24 cellular contexts compared by ENCODE assay signal in genomic region chr11:2961080-2961479, GRCh38. TPM values are rescaled to one million over a fixed set of nuclear protein-coding genes. Genes with fewer than 3 reads are reported as not detected.
DNase-seq lines count a peak whose midpoint lies in the region; ATAC-seq lines count a peak whose summit lies in the region.
"Had no signal": no experiment of that assay in that cellular context is flagged by ENCODE, and none has a peak within 500 bp of the region (broad histone marks: within the 10 kb centered on the region; RNA-seq: fewer than 3 reads in every experiment).

No MANE protein-coding gene starts in this region.

- peaks cover 29% of the 10 kb centered on the region for H3K4me1 Mint-ChIP-seq in activated naive CD8-positive, alpha-beta T cell (ENCODE audit: low read depth)
- H3K4me1 Mint-ChIP-seq in activated naive CD8-positive, alpha-beta T cell treated with anti-CD3 and anti-CD28 coated beads, Interleukin-2, amount 50 U/mL, for 24 hours, result peaks cover 16% of the 10 kb centered on the region
- H3K4me1 Mint-ChIP-seq in activated T-helper 17 cell treated with anti-CD3 and anti-CD28 coated beads, Interleukin-2, amount 50 U/mL, for 72 hours, result peaks cover 5% of the 10 kb centered on the region
- peaks cover 17% of the 10 kb centered on the region for H3K4me1 Mint-ChIP-seq in stimulated activated effector memory CD8-positive, alpha-beta T cell treated with anti-CD3 and anti-CD28 coated beads, Interleukin-12 subunit alpha, Interleukin-12 subunit beta, amount 100 ng/mL, for 72 hours

- no peak for DNase-seq in activated naive CD8-positive, alpha-beta T cell treated with anti-CD3 and anti-CD28 coated beads, Interleukin-2, amount 50 U/mL, for 24 hours
- peak; percentile 40 for DNase-seq in H7
- DNase-seq in stimulated activated effector memory CD8-positive, alpha-beta T cell treated with anti-CD3 and anti-CD28 coated beads, Interleukin-12 subunit alpha, Interleukin-12 subunit beta, amount 100 ng/mL, for 72 hours (ENCODE audit: low spot score in 2 of 2), result no peak
- DNase-seq in stimulated activated CD4-positive, alpha-beta T cell treated with anti-CD3 and anti-CD28 coated beads, Interleukin-1b, Interleukin-23, amount 100 ng/mL, for 48 hours, result no peak
- DNase-seq: activated CD4-positive, alpha-beta T cell treated with anti-CD3 and anti-CD28 coated beads for 48 hours; effector CD8-positive, alpha-beta T cell; hypothalamus; Karpas-422; lower lobe of right lung; NCI-H1092; NCI-H187 treated with DMSO at 0.1 percent for 48 hours; NCI-H226; NCI-H774; PC-9; SHP77; stimulated activated CD4-positive, alpha-beta T cell treated with anti-CD3 and anti-CD28 coated beads, Interleukin-2, amount 100 ng/mL, for 24 hours; stimulated activated naive B cell treated with anti-CD40 and anti-IgM and Interleukin-4, amounts not matched to agents 10 μg/mL and 1 μg/mL and 100 μg/mL, for 72 hours had no signal

- H3K36me3 ChIP-seq in H7 (replicated peaks; ENCODE audit: control insufficient read depth, insufficient read depth, low read length), result peaks cover 40% of the 10 kb centered on the region

- no peaks in the 10 kb centered on the region for H3K27me3 ChIP-seq in H7 (ENCODE audit: control insufficient read depth, insufficient read depth, low read length)
- H3K27me3 ChIP-seq: esophagus muscularis mucosa had no signal

- H3K36me3 Mint-ChIP-seq in activated naive CD8-positive, alpha-beta T cell, result peaks cover 7% of the 10 kb centered on the region
- peaks cover 78% of the 10 kb centered on the region for H3K36me3 Mint-ChIP-seq in activated naive CD8-positive, alpha-beta T cell treated with anti-CD3 and anti-CD28 coated beads, Interleukin-2, amount 50 U/mL, for 24 hours (ENCODE audit: low read depth)
- peaks cover 100% of the 10 kb centered on the region for H3K36me3 Mint-ChIP-seq in activated T-helper 17 cell treated with anti-CD3 and anti-CD28 coated beads, Interleukin-2, amount 50 U/mL, for 72 hours (ENCODE audit: low read depth)
- H3K36me3 Mint-ChIP-seq in stimulated activated effector memory CD8-positive, alpha-beta T cell treated with anti-CD3 and anti-CD28 coated beads, Interleukin-12 subunit alpha, Interleukin-12 subunit beta, amount 100 ng/mL, for 72 hours, result peaks cover 100% of the 10 kb centered on the region

- H3K4me3 ChIP-seq in H7 (ENCODE audit: insufficient read depth, low read depth, low read length), result no peak overlapping the region
- H3K4me3 ChIP-seq: esophagus muscularis mucosa, lower lobe of right lung, PC-9, skin epidermis, thoracic aorta had no signal

- H3K27ac Mint-ChIP-seq in activated naive CD8-positive, alpha-beta T cell, result peak overlapping the region; percentile 25
- H3K27ac Mint-ChIP-seq in activated naive CD8-positive, alpha-beta T cell treated with anti-CD3 and anti-CD28 coated beads, Interleukin-2, amount 50 U/mL, for 24 hours, result no peak overlapping the region
- H3K27ac Mint-ChIP-seq in activated T-helper 17 cell treated with anti-CD3 and anti-CD28 coated beads, Interleukin-2, amount 50 U/mL, for 72 hours, result peak overlapping the region; percentile 74
- peak overlapping the region; percentile 81 for H3K27ac Mint-ChIP-seq in stimulated activated effector memory CD8-positive, alpha-beta T cell treated with anti-CD3 and anti-CD28 coated beads, Interleukin-12 subunit alpha, Interleukin-12 subunit beta, amount 100 ng/mL, for 72 hours

- H3K27me3 Mint-ChIP-seq in activated naive CD8-positive, alpha-beta T cell, result no peaks in the 10 kb centered on the region
- H3K27me3 Mint-ChIP-seq in activated naive CD8-positive, alpha-beta T cell treated with anti-CD3 and anti-CD28 coated beads, Interleukin-2, amount 50 U/mL, for 24 hours, result no peaks in the 10 kb centered on the region
- no peaks in the 10 kb centered on the region for H3K27me3 Mint-ChIP-seq in activated T-helper 17 cell treated with anti-CD3 and anti-CD28 coated beads, Interleukin-2, amount 50 U/mL, for 72 hours
- H3K27me3 Mint-ChIP-seq: stimulated activated naive B cell treated with anti-CD40 and anti-IgM and Interleukin-4, amounts not matched to agents 10 μg/mL and 1 μg/mL and 100 μg/mL, for 72 hours had no signal

- H3K9me3 Mint-ChIP-seq in activated naive CD8-positive, alpha-beta T cell (ENCODE audit: low read depth), result no peaks in the 10 kb centered on the region
- no peaks in the 10 kb centered on the region for H3K9me3 Mint-ChIP-seq in activated naive CD8-positive, alpha-beta T cell treated with anti-CD3 and anti-CD28 coated beads, Interleukin-2, amount 50 U/mL, for 24 hours
- no peaks in the 10 kb centered on the region for H3K9me3 Mint-ChIP-seq in activated T-helper 17 cell treated with anti-CD3 and anti-CD28 coated beads, Interleukin-2, amount 50 U/mL, for 72 hours
- no peaks in the 10 kb centered on the region for H3K9me3 Mint-ChIP-seq in stimulated activated effector memory CD8-positive, alpha-beta T cell treated with anti-CD3 and anti-CD28 coated beads, Interleukin-12 subunit alpha, Interleukin-12 subunit beta, amount 100 ng/mL, for 72 hours
- H3K9me3 Mint-ChIP-seq: stimulated activated naive B cell treated with anti-CD40 and anti-IgM and Interleukin-4, amounts not matched to agents 10 μg/mL and 1 μg/mL and 100 μg/mL, for 72 hours had no signal

- no peak overlapping the region for H3K4me3 Mint-ChIP-seq in activated naive CD8-positive, alpha-beta T cell
- no peak overlapping the region for H3K4me3 Mint-ChIP-seq in activated naive CD8-positive, alpha-beta T cell treated with anti-CD3 and anti-CD28 coated beads, Interleukin-2, amount 50 U/mL, for 24 hours
- no peak overlapping the region for H3K4me3 Mint-ChIP-seq in activated T-helper 17 cell treated with anti-CD3 and anti-CD28 coated beads, Interleukin-2, amount 50 U/mL, for 72 hours
- no peak overlapping the region for H3K4me3 Mint-ChIP-seq in stimulated activated effector memory CD8-positive, alpha-beta T cell treated with anti-CD3 and anti-CD28 coated beads, Interleukin-12 subunit alpha, Interleukin-12 subunit beta, amount 100 ng/mL, for 72 hours
- H3K4me3 Mint-ChIP-seq: stimulated activated naive B cell treated with anti-CD40 and anti-IgM and Interleukin-4, amounts not matched to agents 10 μg/mL and 1 μg/mL and 100 μg/mL, for 72 hours had no signal

- no peak for ATAC-seq in activated naive CD8-positive, alpha-beta T cell treated with anti-CD3 and anti-CD28 coated beads, Interleukin-2, amount 50 U/mL, for 24 hours
- no peak for ATAC-seq in activated T-helper 17 cell treated with anti-CD3 and anti-CD28 coated beads, Interleukin-2, amount 50 U/mL, for 72 hours (replicated peaks)
- no peak for ATAC-seq in stimulated activated effector memory CD8-positive, alpha-beta T cell treated with anti-CD3 and anti-CD28 coated beads, Interleukin-12 subunit alpha, Interleukin-12 subunit beta, amount 100 ng/mL, for 72 hours
- no peak for ATAC-seq in GM19351 (IDR thresholded peaks at IDR 0.05; ENCODE audit: unreplicated experiment)
- ATAC-seq: lower lobe of right lung had no signal

RNA-seq across cellular contexts. Expression of gene NAP1L4, which starts 31.0 kb away (rescaled TPM):
- total RNA-seq in H7 (2014; rRNA removed; shearing (Covaris generic)), result 140 and 142 TPM in 2 replicates
- 100 to 1,000 TPM; 301 to 344 TPM for total RNA-seq in activated T-helper 17 cell treated with anti-CD3 and anti-CD28 coated beads, Interleukin-2, amount 50 U/mL, for 72 hours

RNA-seq across cellular contexts. Expression of gene PHLDA2, which starts 31.9 kb away (rescaled TPM):
- total RNA-seq in H7 (2014; rRNA removed; shearing (Covaris generic)), result 5.1 and 13.1 TPM in 2 replicates
- 1 to 10 TPM; 5.6 to 9.1 TPM for total RNA-seq in activated T-helper 17 cell treated with anti-CD3 and anti-CD28 coated beads, Interleukin-2, amount 50 U/mL, for 72 hours
- total RNA-seq: frontal cortex had no signal
